ENCODE assay signal across 23 cellular contexts in the genomic region with DNA sequence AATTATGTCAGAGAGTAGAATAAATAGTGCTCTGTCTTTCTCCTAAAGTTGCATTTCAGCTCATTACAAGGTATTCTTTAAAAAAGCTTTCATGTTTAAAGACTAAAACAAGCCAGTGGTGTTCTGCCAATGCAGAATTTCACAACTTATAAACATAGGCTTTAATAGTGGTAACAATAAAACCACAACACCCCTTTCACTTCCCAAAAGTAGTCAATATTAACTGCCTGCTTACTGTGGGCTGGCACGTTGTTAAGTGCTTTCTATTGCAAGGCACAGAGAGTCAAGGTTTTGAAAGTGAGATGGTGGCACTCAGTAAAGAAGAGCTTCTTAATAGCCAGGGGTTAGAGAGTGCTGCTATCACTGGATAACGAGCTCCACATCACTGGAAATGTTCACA. TPM values are rescaled to one million over a fixed set of nuclear protein-coding genes. Genes with fewer than 3 reads are reported as not detected.
A peak's percentile ranks its signal among the peaks of the same experiment; 100 is the strongest.
DNase-seq lines count a peak whose midpoint lies in the region; ATAC-seq, FAIRE-seq and TF ChIP-seq lines count a peak whose summit lies in the region.
"Had no signal": no experiment of that assay in that cellular context is flagged by ENCODE, and none has a peak within 500 bp of the region (broad histone marks: within the 10 kb centered on the region; RNA-seq: fewer than 3 reads in every experiment).

No MANE protein-coding gene starts in this region.

- peaks cover 35% of the 10 kb centered on the region for H3K4me1 ChIP-seq in rectal smooth muscle tissue (ENCODE audit: control insufficient read depth, insufficient read depth, low read length)

- H3K4me3 ChIP-seq in NB4 (ENCODE audit: low read depth, low read length) (no peak overlapping the region), coronary artery (no peak overlapping the region), rectal smooth muscle tissue (ENCODE audit: low read length) (no peak overlapping the region)
- H3K4me3 ChIP-seq: GM23248, lung, neural progenitor cell had no signal

- H3K27ac ChIP-seq in coronary artery (peak overlapping the region; percentile 46 to 54), rectal smooth muscle tissue (ENCODE audit: low read depth, low read length) (peak overlapping the region; percentile 93)
- H3K27ac ChIP-seq: brain microvascular endothelial cell, foreskin keratinocyte, GM23248, neural progenitor cell had no signal

- TF ChIP-seq CTCF in NB4 (IDR thresholded peaks at IDR 0.05; ENCODE audit: low read depth, low read length): no peak
- TF ChIP-seq CTCF in coronary artery (IDR thresholded peaks at IDR 0.05): no peak

- H3K36me3 ChIP-seq in rectal smooth muscle tissue (ENCODE audit: control insufficient read depth, insufficient read depth, low read length): no peaks in the 10 kb centered on the region
- H3K36me3 ChIP-seq: brain microvascular endothelial cell, neural progenitor cell had no signal

- TF ChIP-seq POLR2A in GM12891 (IDR thresholded peaks at IDR 0.05; ENCODE audit: low read depth, low read length) (no peak), NB4 (IDR thresholded peaks at IDR 0.05; ENCODE audit: extremely low read depth, insufficient read length) (no peak)

- DNase-seq in GM12891 (ENCODE audit: insufficient read length, low spot score): no peak
- peak; percentile 14 for DNase-seq in NB4 (ENCODE audit: low read depth)
- no peak for DNase-seq in coronary artery (ENCODE audit: low spot score)
- no peak for DNase-seq in amniotic stem cell (lab: John Stamatoyannopoulos, UW)
- no peak for DNase-seq in NCI-H187 treated with DMSO at 0.1 percent for 48 hours (lab: John Stamatoyannopoulos, UW)
- no peak for DNase-seq in T-helper 1 cell
- DNase-seq: activated naive CD4-positive, alpha-beta T cell; brain microvascular endothelial cell; foreskin keratinocyte; GM23248; NCI-H1092; NCI-H2227 treated with DMSO at 0.1 percent for 48 hours; right cardiac atrium; stimulated activated CD4-positive, alpha-beta T cell treated with anti-CD3 and anti-CD28 coated beads, Interleukin-2, amount 100 ng/mL, for 48 hours; SW 1271; trophoblast cell had no signal

- no peaks in the 10 kb centered on the region for H3K27me3 ChIP-seq in rectal smooth muscle tissue (ENCODE audit: control insufficient read depth, insufficient read depth, low read length)
- H3K27me3 ChIP-seq: brain microvascular endothelial cell, foreskin keratinocyte, neural progenitor cell had no signal

- no peak for FAIRE-seq in GM12891 (lab: Jason Lieb, UNC)
- FAIRE-seq: D721Med had no signal

- no peak for ATAC-seq in HG02970 (IDR thresholded peaks at IDR 0.05; ENCODE audit: low FRiP score, unreplicated experiment)
- ATAC-seq: foreskin keratinocyte, Panc1, right cardiac atrium, WTC11 had no signal

- H3K9ac ChIP-seq in rectal smooth muscle tissue (ENCODE audit: low read length): no peak overlapping the region
- H3K9ac ChIP-seq: GM23248, neural progenitor cell had no signal

TF ChIP-seq in GM12891, 5 proteins besides CTCF, POLR2A, EP300 and RAD21:
- TF ChIP-seq SPI1 (IDR thresholded peaks at IDR 0.05; ENCODE audit: low read depth, low read length) (0 out of 2 replicates have a peak, but pooled peaks have one; percentile 18), POU2F2 (IDR thresholded peaks at IDR 0.05; ENCODE audit: low read depth, low read length) (no peak)

RNA-seq across cellular contexts. Expression of a gene that starts 8.4 kb away (rescaled TPM):
- not detected for polyA plus RNA-seq in GM12891 (2012; ENCODE audit: low read depth, missing spikeins)
- polyA plus RNA-seq: foreskin keratinocyte, GM23248, lung, right cardiac atrium had no signal

RNA-seq across cellular contexts. Expression of a gene that starts 49.6 kb away (rescaled TPM):
- 18.9 TPM for polyA plus RNA-seq in GM12891 (2012; ENCODE audit: low read depth, missing spikeins)
